Comparison of ENCODE assay signal across 1 cellular context in the genomic region with DNA sequence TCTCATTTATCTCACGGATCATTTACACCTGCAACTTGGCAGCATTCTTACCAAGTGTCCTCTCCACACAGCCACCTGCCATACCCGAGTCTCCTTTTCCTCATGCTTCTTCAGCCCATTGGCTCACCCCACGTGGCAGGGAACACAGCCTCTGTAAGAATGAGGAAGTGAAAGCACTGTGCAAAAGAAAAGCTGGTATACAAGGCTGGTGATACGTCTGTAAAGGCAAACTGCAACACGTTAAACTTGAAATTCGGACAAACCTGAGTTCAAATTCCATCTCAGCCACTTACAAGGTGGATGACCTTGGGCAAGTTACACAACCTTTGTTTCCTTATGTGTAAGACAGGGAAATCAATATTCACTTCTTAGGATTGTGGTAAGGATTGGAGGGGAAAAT.
A peak's percentile ranks its signal among the peaks of the same experiment; 100 is the strongest.
TF ChIP-seq lines count a peak whose summit lies in the region.

No MANE protein-coding gene starts in this region.

TF ChIP-seq in HepG2, 621 proteins besides CTCF, POLR2A, EP300 and RAD21 (continued from another document):
- TF ChIP-seq, protein P1, sequence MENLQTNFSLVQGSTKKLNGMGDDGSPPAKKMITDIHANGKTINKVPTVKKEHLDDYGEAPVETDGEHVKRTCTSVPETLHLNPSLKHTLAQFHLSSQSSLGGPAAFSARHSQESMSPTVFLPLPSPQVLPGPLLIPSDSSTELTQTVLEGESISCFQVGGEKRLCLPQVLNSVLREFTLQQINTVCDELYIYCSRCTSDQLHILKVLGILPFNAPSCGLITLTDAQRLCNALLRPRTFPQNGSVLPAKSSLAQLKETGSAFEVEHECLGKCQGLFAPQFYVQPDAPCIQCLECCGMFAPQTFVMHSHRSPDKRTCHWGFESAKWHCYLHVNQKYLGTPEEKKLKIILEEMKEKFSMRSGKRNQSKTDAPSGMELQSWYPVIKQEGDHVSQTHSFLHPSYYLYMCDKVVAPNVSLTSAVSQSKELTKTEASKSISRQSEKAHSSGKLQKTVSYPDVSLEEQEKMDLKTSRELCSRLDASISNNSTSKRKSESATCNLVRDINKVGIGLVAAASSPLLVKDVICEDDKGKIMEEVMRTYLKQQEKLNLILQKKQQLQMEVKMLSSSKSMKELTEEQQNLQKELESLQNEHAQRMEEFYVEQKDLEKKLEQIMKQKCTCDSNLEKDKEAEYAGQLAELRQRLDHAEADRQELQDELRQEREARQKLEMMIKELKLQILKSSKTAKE (CRISPR knock-in tag; IDR thresholded peaks at IDR 0.05; ENCODE audit: borderline replicate concordance), result no peak
- TF ChIP-seq XRCC5 (optimal IDR thresholded peaks at IDR 0.05; ENCODE audit: low read length), result no peak
- TF ChIP-seq ZFP36L2 (CRISPR knock-in tag; IDR thresholded peaks at IDR 0.05), result no peak
- no peak for TF ChIP-seq GTF2F1 (IDR thresholded peaks at IDR 0.05; ENCODE audit: low read length)
- TF ChIP-seq, protein P2, sequence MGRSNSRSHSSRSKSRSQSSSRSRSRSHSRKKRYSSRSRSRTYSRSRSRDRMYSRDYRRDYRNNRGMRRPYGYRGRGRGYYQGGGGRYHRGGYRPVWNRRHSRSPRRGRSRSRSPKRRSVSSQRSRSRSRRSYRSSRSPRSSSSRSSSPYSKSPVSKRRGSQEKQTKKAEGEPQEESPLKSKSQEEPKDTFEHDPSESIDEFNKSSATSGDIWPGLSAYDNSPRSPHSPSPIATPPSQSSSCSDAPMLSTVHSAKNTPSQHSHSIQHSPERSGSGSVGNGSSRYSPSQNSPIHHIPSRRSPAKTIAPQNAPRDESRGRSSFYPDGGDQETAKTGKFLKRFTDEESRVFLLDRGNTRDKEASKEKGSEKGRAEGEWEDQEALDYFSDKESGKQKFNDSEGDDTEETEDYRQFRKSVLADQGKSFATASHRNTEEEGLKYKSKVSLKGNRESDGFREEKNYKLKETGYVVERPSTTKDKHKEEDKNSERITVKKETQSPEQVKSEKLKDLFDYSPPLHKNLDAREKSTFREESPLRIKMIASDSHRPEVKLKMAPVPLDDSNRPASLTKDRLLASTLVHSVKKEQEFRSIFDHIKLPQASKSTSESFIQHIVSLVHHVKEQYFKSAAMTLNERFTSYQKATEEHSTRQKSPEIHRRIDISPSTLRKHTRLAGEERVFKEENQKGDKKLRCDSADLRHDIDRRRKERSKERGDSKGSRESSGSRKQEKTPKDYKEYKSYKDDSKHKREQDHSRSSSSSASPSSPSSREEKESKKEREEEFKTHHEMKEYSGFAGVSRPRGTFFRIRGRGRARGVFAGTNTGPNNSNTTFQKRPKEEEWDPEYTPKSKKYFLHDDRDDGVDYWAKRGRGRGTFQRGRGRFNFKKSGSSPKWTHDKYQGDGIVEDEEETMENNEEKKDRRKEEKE (IDR thresholded peaks at IDR 0.05), result no peak
- no peak for TF ChIP-seq ZNF782 (CRISPR knock-in tag; IDR thresholded peaks at IDR 0.05; ENCODE audit: borderline replicate concordance)
- TF ChIP-seq, protein P3, sequence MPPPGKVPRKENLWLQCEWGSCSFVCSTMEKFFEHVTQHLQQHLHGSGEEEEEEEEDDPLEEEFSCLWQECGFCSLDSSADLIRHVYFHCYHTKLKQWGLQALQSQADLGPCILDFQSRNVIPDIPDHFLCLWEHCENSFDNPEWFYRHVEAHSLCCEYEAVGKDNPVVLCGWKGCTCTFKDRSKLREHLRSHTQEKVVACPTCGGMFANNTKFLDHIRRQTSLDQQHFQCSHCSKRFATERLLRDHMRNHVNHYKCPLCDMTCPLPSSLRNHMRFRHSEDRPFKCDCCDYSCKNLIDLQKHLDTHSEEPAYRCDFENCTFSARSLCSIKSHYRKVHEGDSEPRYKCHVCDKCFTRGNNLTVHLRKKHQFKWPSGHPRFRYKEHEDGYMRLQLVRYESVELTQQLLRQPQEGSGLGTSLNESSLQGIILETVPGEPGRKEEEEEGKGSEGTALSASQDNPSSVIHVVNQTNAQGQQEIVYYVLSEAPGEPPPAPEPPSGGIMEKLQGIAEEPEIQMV (CRISPR knock-in tag; IDR thresholded peaks at IDR 0.05; ENCODE audit: low read depth), result no peak
- TF ChIP-seq HNF4A (CRISPR knock-in tag; IDR thresholded peaks at IDR 0.05), result 0 out of 2 replicates have a peak, but pooled peaks have one; percentile 15
- TF ChIP-seq ARNT2 (CRISPR knock-in tag; IDR thresholded peaks at IDR 0.05; ENCODE audit: low read depth), result no peak
- no peak for TF ChIP-seq SIN3B (IDR thresholded peaks at IDR 0.05; ENCODE audit: low read length)
- no peak for TF ChIP-seq KMT2A (CRISPR knock-in tag; IDR thresholded peaks at IDR 0.05)
- TF ChIP-seq, protein P4, sequence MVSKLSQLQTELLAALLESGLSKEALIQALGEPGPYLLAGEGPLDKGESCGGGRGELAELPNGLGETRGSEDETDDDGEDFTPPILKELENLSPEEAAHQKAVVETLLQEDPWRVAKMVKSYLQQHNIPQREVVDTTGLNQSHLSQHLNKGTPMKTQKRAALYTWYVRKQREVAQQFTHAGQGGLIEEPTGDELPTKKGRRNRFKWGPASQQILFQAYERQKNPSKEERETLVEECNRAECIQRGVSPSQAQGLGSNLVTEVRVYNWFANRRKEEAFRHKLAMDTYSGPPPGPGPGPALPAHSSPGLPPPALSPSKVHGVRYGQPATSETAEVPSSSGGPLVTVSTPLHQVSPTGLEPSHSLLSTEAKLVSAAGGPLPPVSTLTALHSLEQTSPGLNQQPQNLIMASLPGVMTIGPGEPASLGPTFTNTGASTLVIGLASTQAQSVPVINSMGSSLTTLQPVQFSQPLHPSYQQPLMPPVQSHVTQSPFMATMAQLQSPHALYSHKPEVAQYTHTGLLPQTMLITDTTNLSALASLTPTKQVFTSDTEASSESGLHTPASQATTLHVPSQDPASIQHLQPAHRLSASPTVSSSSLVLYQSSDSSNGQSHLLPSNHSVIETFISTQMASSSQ (IDR thresholded peaks at IDR 0.05; ENCODE audit: low read depth), result no peak
- TF ChIP-seq, protein P4 (CRISPR knock-in tag; IDR thresholded peaks at IDR 0.05; ENCODE audit: borderline replicate concordance), result no peak
- TF ChIP-seq, protein P5, sequence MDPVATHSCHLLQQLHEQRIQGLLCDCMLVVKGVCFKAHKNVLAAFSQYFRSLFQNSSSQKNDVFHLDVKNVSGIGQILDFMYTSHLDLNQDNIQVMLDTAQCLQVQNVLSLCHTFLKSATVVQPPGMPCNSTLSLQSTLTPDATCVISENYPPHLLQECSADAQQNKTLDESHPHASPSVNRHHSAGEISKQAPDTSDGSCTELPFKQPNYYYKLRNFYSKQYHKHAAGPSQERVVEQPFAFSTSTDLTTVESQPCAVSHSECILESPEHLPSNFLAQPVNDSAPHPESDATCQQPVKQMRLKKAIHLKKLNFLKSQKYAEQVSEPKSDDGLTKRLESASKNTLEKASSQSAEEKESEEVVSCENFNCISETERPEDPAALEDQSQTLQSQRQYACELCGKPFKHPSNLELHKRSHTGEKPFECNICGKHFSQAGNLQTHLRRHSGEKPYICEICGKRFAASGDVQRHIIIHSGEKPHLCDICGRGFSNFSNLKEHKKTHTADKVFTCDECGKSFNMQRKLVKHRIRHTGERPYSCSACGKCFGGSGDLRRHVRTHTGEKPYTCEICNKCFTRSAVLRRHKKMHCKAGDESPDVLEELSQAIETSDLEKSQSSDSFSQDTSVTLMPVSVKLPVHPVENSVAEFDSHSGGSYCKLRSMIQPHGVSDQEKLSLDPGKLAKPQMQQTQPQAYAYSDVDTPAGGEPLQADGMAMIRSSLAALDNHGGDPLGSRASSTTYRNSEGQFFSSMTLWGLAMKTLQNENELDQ (CRISPR knock-in tag; IDR thresholded peaks at IDR 0.05; ENCODE audit: borderline replicate concordance), result no peak
- no peak for TF ChIP-seq ZNF672 (CRISPR knock-in tag; IDR thresholded peaks at IDR 0.05)
- no peak for TF ChIP-seq ZNF75D (CRISPR knock-in tag; IDR thresholded peaks at IDR 0.05; ENCODE audit: borderline replicate concordance)
- no peak for TF ChIP-seq FOXO1 (CRISPR knock-in tag; IDR thresholded peaks at IDR 0.05)
- TF ChIP-seq, protein P6, sequence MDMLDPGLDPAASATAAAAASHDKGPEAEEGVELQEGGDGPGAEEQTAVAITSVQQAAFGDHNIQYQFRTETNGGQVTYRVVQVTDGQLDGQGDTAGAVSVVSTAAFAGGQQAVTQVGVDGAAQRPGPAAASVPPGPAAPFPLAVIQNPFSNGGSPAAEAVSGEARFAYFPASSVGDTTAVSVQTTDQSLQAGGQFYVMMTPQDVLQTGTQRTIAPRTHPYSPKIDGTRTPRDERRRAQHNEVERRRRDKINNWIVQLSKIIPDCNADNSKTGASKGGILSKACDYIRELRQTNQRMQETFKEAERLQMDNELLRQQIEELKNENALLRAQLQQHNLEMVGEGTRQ (IDR thresholded peaks at IDR 0.05; ENCODE audit: low read depth, low read length), result 0 out of 2 replicates have a peak, but pooled peaks have one; percentile 30
- TF ChIP-seq, protein P6 (CRISPR knock-in tag; IDR thresholded peaks at IDR 0.05; ENCODE audit: borderline replicate concordance), result no peak
- no peak for TF ChIP-seq ZNF292 (CRISPR knock-in tag; IDR thresholded peaks at IDR 0.05; ENCODE audit: borderline replicate concordance, low read depth)
- no peak for TF ChIP-seq STAT5B (CRISPR knock-in tag; IDR thresholded peaks at IDR 0.05)
- TF ChIP-seq ZNF776 (CRISPR knock-in tag; IDR thresholded peaks at IDR 0.05), result no peak
- TF ChIP-seq, protein P7, sequence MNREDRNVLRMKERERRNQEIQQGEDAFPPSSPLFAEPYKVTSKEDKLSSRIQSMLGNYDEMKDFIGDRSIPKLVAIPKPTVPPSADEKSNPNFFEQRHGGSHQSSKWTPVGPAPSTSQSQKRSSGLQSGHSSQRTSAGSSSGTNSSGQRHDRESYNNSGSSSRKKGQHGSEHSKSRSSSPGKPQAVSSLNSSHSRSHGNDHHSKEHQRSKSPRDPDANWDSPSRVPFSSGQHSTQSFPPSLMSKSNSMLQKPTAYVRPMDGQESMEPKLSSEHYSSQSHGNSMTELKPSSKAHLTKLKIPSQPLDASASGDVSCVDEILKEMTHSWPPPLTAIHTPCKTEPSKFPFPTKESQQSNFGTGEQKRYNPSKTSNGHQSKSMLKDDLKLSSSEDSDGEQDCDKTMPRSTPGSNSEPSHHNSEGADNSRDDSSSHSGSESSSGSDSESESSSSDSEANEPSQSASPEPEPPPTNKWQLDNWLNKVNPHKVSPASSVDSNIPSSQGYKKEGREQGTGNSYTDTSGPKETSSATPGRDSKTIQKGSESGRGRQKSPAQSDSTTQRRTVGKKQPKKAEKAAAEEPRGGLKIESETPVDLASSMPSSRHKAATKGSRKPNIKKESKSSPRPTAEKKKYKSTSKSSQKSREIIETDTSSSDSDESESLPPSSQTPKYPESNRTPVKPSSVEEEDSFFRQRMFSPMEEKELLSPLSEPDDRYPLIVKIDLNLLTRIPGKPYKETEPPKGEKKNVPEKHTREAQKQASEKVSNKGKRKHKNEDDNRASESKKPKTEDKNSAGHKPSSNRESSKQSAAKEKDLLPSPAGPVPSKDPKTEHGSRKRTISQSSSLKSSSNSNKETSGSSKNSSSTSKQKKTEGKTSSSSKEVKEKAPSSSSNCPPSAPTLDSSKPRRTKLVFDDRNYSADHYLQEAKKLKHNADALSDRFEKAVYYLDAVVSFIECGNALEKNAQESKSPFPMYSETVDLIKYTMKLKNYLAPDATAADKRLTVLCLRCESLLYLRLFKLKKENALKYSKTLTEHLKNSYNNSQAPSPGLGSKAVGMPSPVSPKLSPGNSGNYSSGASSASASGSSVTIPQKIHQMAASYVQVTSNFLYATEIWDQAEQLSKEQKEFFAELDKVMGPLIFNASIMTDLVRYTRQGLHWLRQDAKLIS (CRISPR knock-in tag; IDR thresholded peaks at IDR 0.05), result no peak
- 0 out of 2 replicates have a peak, but pooled peaks have one; percentile 37 for TF ChIP-seq ONECUT2 (CRISPR knock-in tag; IDR thresholded peaks at IDR 0.05)
- no peak for TF ChIP-seq ZSCAN21 (CRISPR knock-in tag; IDR thresholded peaks at IDR 0.05; ENCODE audit: borderline replicate concordance)
- no peak for TF ChIP-seq SCMH1 (CRISPR knock-in tag; IDR thresholded peaks at IDR 0.05; ENCODE audit: borderline replicate concordance)
- TF ChIP-seq, protein P8, sequence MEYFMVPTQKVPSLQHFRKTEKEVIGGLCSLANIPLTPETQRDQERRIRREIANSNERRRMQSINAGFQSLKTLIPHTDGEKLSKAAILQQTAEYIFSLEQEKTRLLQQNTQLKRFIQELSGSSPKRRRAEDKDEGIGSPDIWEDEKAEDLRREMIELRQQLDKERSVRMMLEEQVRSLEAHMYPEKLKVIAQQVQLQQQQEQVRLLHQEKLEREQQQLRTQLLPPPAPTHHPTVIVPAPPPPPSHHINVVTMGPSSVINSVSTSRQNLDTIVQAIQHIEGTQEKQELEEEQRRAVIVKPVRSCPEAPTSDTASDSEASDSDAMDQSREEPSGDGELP (IDR thresholded peaks at IDR 0.05; ENCODE audit: borderline replicate concordance, low read depth), result no peak
